10 cellular contexts compared by ENCODE assay signal in genomic region chr4:153232768-153233167, GRCh38. TPM values are rescaled to one million over a fixed set of nuclear protein-coding genes. Genes with fewer than 3 reads are reported as not detected.
DNase-seq lines count a peak whose midpoint lies in the region; ATAC-seq, FAIRE-seq and TF ChIP-seq lines count a peak whose summit lies in the region.
"Had no signal": no experiment of that assay in that cellular context is flagged by ENCODE, and none has a peak within 500 bp of the region (broad histone marks: within the 10 kb centered on the region; RNA-seq: fewer than 3 reads in every experiment).

No MANE protein-coding gene starts in this region.

- no peak overlapping the region for H3K4me2 ChIP-seq in DND-41 (ENCODE audit: insufficient read depth, low read length)
- no peak overlapping the region for H3K4me2 ChIP-seq in GM12878 (ENCODE audit: control insufficient read depth, insufficient read depth)

- no peak for DNase-seq in DND-41
- no peak for DNase-seq in GM12878 (ENCODE audit: low read depth, low spot score)
- peak; percentile 38 for DNase-seq in lung (ENCODE audit: low spot score)
- DNase-seq in activated naive CD4-positive, alpha-beta T cell treated with anti-CD3 and anti-CD28 coated beads, Interleukin-2, amount 50 U/mL, for 72 hours (ENCODE audit: low spot score in 2 of 2), result no peak

- no peaks in the 10 kb centered on the region for H3K9me3 Mint-ChIP-seq in activated naive CD4-positive, alpha-beta T cell treated with anti-CD3 and anti-CD28 coated beads, Interleukin-2, amount 50 U/mL, for 72 hours

- RAD21 ChIA-PET in GM12878 (lab: Charles Lee; ENCODE audit: unreplicated experiment), result no interaction called here

- H3K27me3 ChIP-seq in DND-41 (ENCODE audit: insufficient read depth, low read length, poor library complexity) (no peaks in the 10 kb centered on the region), GM12878 (replicated peaks in 1 of 2; ENCODE audit: control insufficient read depth in 2 of 2, insufficient read depth in 2 of 2, low read length in 1 of 2) (peaks cover 0 to under 1% of the 10 kb centered on the region in 2 experiments; a peak in 2 of 4 replicates), lung (ENCODE audit: control insufficient read depth, insufficient read depth) (no peaks in the 10 kb centered on the region)

- H3K36me3 ChIP-seq in DND-41 (ENCODE audit: insufficient read depth, low read length) (no peaks in the 10 kb centered on the region), GM12878 (ENCODE audit: control insufficient read depth in 2 of 2, insufficient read depth in 2 of 2, low read length in 1 of 2) (no peaks in the 10 kb centered on the region), lung (ENCODE audit: control insufficient read depth in 2 of 2, insufficient read depth in 2 of 2, low read length in 2 of 2) (no peaks in the 10 kb centered on the region)
- H3K36me3 ChIP-seq: thoracic aorta had no signal

- SMC1A ChIA-PET in GM12878 (lab: Charles Lee; ENCODE audit: uncharacterized antibody, unreplicated experiment), result interaction anchor here (0.6 to 1.1 kb wide), 2 partner anchors 12 to 411 kb away, joined by 3 read pairs; no protein-coding TSS in a partner anchor

- H3K27ac Mint-ChIP-seq in activated naive CD4-positive, alpha-beta T cell treated with anti-CD3 and anti-CD28 coated beads, Interleukin-2, amount 50 U/mL, for 72 hours, result no peak overlapping the region

- H3K79me2 ChIP-seq in DND-41 (ENCODE audit: insufficient read depth, low read length), result no peaks in the 10 kb centered on the region
- no peaks in the 10 kb centered on the region for H3K79me2 ChIP-seq in GM12878 (ENCODE audit: control insufficient read depth, insufficient read depth, low read length)

- H3K4me1 ChIP-seq in DND-41 (ENCODE audit: insufficient read depth, low read length) (no peaks in the 10 kb centered on the region), GM12878 (ENCODE audit: control insufficient read depth, insufficient read depth, low read length) (no peaks in the 10 kb centered on the region), lung (ENCODE audit: control insufficient read depth in 2 of 2, insufficient read depth in 2 of 2, low read length in 2 of 2) (peaks cover 6 to 26% of the 10 kb centered on the region in 2 donors)

- peak; percentile 30; the same call in 1 of the 2 replicates for TF ChIP-seq RAD21 in GM12878 (IDR thresholded peaks at IDR 0.05; ENCODE audit: insufficient read depth, low read depth, low read length)

- in situ Hi-C loops in GM12878 (cut with MboI), result no loop called here

- ATAC-seq in DND-41 (ENCODE audit: insufficient read depth, low read depth) (peak; percentile 47; the same call in 2 of the 3 replicates), HG02852 (IDR thresholded peaks at IDR 0.05; ENCODE audit: unreplicated experiment) (peak; percentile 73), GM12878 (peak; percentile 79), lung (ENCODE audit: insufficient read depth, low FRiP score) (no peak), HG02571 (IDR thresholded peaks at IDR 0.05; ENCODE audit: unreplicated experiment) (no peak), GM19328 (IDR thresholded peaks at IDR 0.05; ENCODE audit: unreplicated experiment) (no peak), GM18498 (IDR thresholded peaks at IDR 0.05; ENCODE audit: unreplicated experiment) (no peak)
- ATAC-seq in activated naive CD4-positive, alpha-beta T cell treated with anti-CD3 and anti-CD28 coated beads, Interleukin-2, amount 50 U/mL, for 72 hours, result no peak

- H3K9me3 ChIP-seq in DND-41 (ENCODE audit: insufficient read depth, low read length, severe bottlenecking) (no peaks in the 10 kb centered on the region), GM12878 (replicated peaks; ENCODE audit: control insufficient read depth, insufficient read depth, low read length) (no peaks in the 10 kb centered on the region), lung (ENCODE audit: control insufficient read depth in 2 of 2, insufficient read depth in 1 of 2, low read length in 1 of 2) (no peaks in the 10 kb centered on the region)
- H3K9me3 ChIP-seq: thoracic aorta had no signal

- TF ChIP-seq CTCF in DND-41 (IDR thresholded peaks at IDR 0.05; ENCODE audit: borderline replicate concordance, extremely low read depth, low read length, poor library complexity, severe bottlenecking) (peak; percentile 16), GM12878 (IDR thresholded peaks at IDR 0.05 in 2 of 3, conservative IDR thresholded peaks at IDR 0.05 in 1 of 3; ENCODE audit: control insufficient read depth in 2 of 3, extremely low read depth in 1 of 3, insufficient read depth in 1 of 3, low read depth in 3 of 3, low read length in 3 of 3) (peak; percentile 22 to 37 (median 34); a peak in 4 of 6 replicates), lung (IDR thresholded peaks at IDR 0.05; ENCODE audit: control extremely low read depth, extremely low read depth) (no peak)

- TF ChIP-seq POLR2A in GM12878 (IDR thresholded peaks at IDR 0.05; ENCODE audit: low read depth, low read length), result no peak

- BruUV-seq in GM12878 (replicated peaks; lab: Mats Ljungman, UMichigan), result no TSS peak

- POLR2A ChIA-PET in GM12878 (lab: Charles Lee), result no interaction called here

- no peak overlapping the region for H3K9ac ChIP-seq in DND-41 (ENCODE audit: low read depth, low read length)
- no peak overlapping the region for H3K9ac ChIP-seq in GM12878 (ENCODE audit: control insufficient read depth, insufficient read depth, low read length)

- intact Hi-C loops in GM12878 (cut with micrococcal nuclease; ENCODE audit: unreplicated experiment), result loop anchor here (5.0 kb wide), 1 partner anchor 85 kb away; no protein-coding TSS in a partner anchor

- no peaks in the 10 kb centered on the region for H3K36me3 Mint-ChIP-seq in activated naive CD4-positive, alpha-beta T cell treated with anti-CD3 and anti-CD28 coated beads, Interleukin-2, amount 50 U/mL, for 72 hours

- CTCF ChIA-PET in GM12878 (lab: Yijun Ruan, JAX), result interaction anchor here (0.8 kb wide), 1 partner anchor 75 kb away, joined by 3 read pairs; no protein-coding TSS in a partner anchor

- H3K27ac ChIP-seq in DND-41 (ENCODE audit: low read length) (no peak overlapping the region), GM12878 (ENCODE audit: control insufficient read depth, insufficient read depth) (no peak overlapping the region), lung (ENCODE audit: low read depth in 1 of 2, low read length in 1 of 2) (no peak overlapping the region)
- H3K27ac ChIP-seq: thoracic aorta had no signal

- H2AFZ ChIP-seq in DND-41 (ENCODE audit: low read depth, low read length), result no peak overlapping the region
- no peak overlapping the region for H2AFZ ChIP-seq in GM12878 (ENCODE audit: control insufficient read depth, low read depth, low read length)

- no peak for FAIRE-seq in GM12878 (lab: Jason Lieb, UNC)
- FAIRE-seq: astrocyte had no signal

- no peak overlapping the region for H3K4me3 ChIP-seq in DND-41 (ENCODE audit: low read depth in 1 of 2, low read length in 2 of 2)
- H3K4me3 ChIP-seq in GM12878, result no peak overlapping the region
- no peak overlapping the region for H3K4me3 ChIP-seq in lung
- H3K4me3 ChIP-seq: thoracic aorta had no signal

- WGBS in GM12878 (ENCODE audit: insufficient coverage, insufficient replicate concordance, low lambda C conversion rate, missing lambda C conversion rate), result 71% methylated on average over 3 of the region's 3 CpGs
- 43 to 71% methylated on average over 3 of the region's 3 CpGs for WGBS in lung, 2 donors

- H4K20me1 ChIP-seq in DND-41 (ENCODE audit: insufficient read depth, low read length), result no peaks in the 10 kb centered on the region
- H4K20me1 ChIP-seq in GM12878 (ENCODE audit: control insufficient read depth, insufficient read depth), result no peaks in the 10 kb centered on the region

- no peak for TF ChIP-seq EP300 in GM12878 (IDR thresholded peaks at IDR 0.05; ENCODE audit: borderline replicate concordance in 1 of 2, control insufficient read depth in 1 of 2, low read depth in 2 of 2, low read length in 2 of 2)

TF ChIP-seq in GM12878, 131 proteins besides CTCF, POLR2A, EP300 and RAD21 (continues in another document):
- TF ChIP-seq SMARCA5 (IDR thresholded peaks at IDR 0.05) (no peak), SMC3 (IDR thresholded peaks at IDR 0.05; ENCODE audit: borderline replicate concordance, low read length) (peak; percentile 30; the same call in 1 of the 2 replicates)

RNA-seq across cellular contexts. Expression of gene TRIM2, which starts 28.5 kb away (rescaled TPM):
- total RNA-seq in GM12878 (2013; cell fraction: nucleolus; rRNA removed), result 0.29 and 1.3 TPM in 2 replicates
- 0.06 and 0.11 TPM in 2 replicates for total RNA-seq in GM12878 (2014; rRNA removed)
- 0.13 TPM in 1 of 2 replicates, not detected in the other for total RNA-seq in GM12878 (2014; rRNA removed; fragmentation: Illumina TruSeq; extraction: Trizol)
- total RNA-seq in GM12878 (2021), result 0.15 and 0.16 TPM in 2 replicates
- 0.24 TPM for polyA plus RNA-seq in GM12878 (2011; ENCODE audit: low read depth)
- 0.16 and 0.18 TPM in 2 replicates for polyA plus RNA-seq in GM12878 (2011; rRNA removed)
- polyA plus RNA-seq in GM12878 (2011; cell fraction: cytosol; rRNA removed), result 0.08 and 0.15 TPM in 2 replicates
- polyA plus RNA-seq in GM12878 (2011; cell fraction: nucleus; rRNA removed), result 0.06 and 0.58 TPM in 2 replicates
- polyA plus RNA-seq in GM12878 (2012), result 0.48 and 0.51 TPM in 2 replicates
- polyA plus RNA-seq in GM12878 (2014; fragmentation: Illumina TruSeq; extraction: Trizol), result 0.07 TPM in 1 of 2 replicates, not detected in the other
- polyA plus RNA-seq in GM12878 (2014; fragmentation: Nextera tagmentation; extraction: Ambion mirVana), result under 1 TPM in 1 of 2 experiments, not detected in 1; 0.18 TPM
- not detected in 2 replicates for polyA plus RNA-seq in GM12878 (2014; rRNA removed)
- polyA plus RNA-seq in GM12878 (2016; fragmentation: Nextera tagmentation; extraction: Ambion mirVana), result under 1 TPM in 1 of 2 experiments, not detected in 1; 0.19 TPM
- 0.36 TPM in 1 of 2 replicates, not detected in the other for polyA minus RNA-seq in GM12878 (2011; rRNA and poly(A)+ RNA removed)
- not detected in 2 replicates for polyA minus RNA-seq in GM12878 (2011; cell fraction: cytosol; rRNA and poly(A)+ RNA removed)
- 0.19 and 0.24 TPM in 2 replicates for polyA minus RNA-seq in GM12878 (2011; cell fraction: nucleus; rRNA and poly(A)+ RNA removed)
- 10 to 100 TPM; 65.0 to 74.0 TPM for total RNA-seq in lung
- 10 to 100 TPM in 1 of 2 donors, 1 to 10 TPM in 1; 9.1 to 11.2 TPM for polyA plus RNA-seq in lung
- 1 to 10 TPM in 1 of 2 donors, under 1 TPM in 1; 0.32 to 4.4 TPM for total RNA-seq in activated naive CD4-positive, alpha-beta T cell treated with anti-CD3 and anti-CD28 coated beads, Interleukin-2, amount 50 U/mL, for 72 hours

Comparison
In these comparisons a context has a peak if more than half of its experiments do, and no peak if none do; other contexts are left out.
1. ATAC-seq: peak in DND-41 (single experiment), HG02852 (single experiment) and GM12878 (single experiment); none in lung (single experiment), HG02571 (single experiment), GM19328 (single experiment), GM18498 (single experiment) and activated naive CD4-positive, alpha-beta T cell treated with anti-CD3 and anti-CD28 coated beads, Interleukin-2, amount 50 U/mL, for 72 hours (0 of 2).
2. RNA of gene TRIM2, which starts 28.5 kb away (total RNA-seq): 65.0 to 74.0 TPM in lung; 0.32 to 4.4 TPM in activated naive CD4-positive, alpha-beta T cell treated with anti-CD3 and anti-CD28 coated beads, Interleukin-2, amount 50 U/mL, for 72 hours and 0.06 to 1.3 TPM in GM12878; every median in the first group is over 10 times any median in the second.